9 cellular contexts compared by ENCODE assay signal in the genomic region with DNA sequence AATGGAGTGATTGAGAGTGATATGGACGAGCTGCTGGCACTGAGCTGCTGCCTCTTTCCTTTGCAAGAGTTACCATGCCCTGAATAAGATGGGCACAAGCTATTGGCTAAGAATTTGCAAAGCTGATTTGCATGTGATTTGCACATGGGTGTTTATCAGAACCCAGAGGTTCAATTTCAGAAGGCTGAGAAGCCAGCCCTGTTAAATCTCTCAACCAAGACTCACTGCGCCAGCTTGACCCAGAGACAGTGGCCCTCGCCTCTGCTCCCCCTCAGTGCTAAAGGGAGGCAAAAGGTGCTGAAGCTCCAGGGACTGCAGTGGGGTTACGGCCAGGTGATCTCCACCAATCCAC. TPM values are rescaled to one million over a fixed set of nuclear protein-coding genes. Genes with fewer than 3 reads are reported as not detected.
DNase-seq lines count a peak whose midpoint lies in the region; TF ChIP-seq lines count a peak whose summit lies in the region.
"Had no signal": no experiment of that assay in that cellular context is flagged by ENCODE, and none has a peak within 500 bp of the region (broad histone marks: within the 10 kb centered on the region; RNA-seq: fewer than 3 reads in every experiment).

No MANE protein-coding gene starts in this region.

- H3K9ac ChIP-seq in mammary epithelial cell (ENCODE audit: insufficient read depth, low read length), result no peak overlapping the region
- H3K9ac ChIP-seq: SK-N-SH had no signal

- 84% methylated on average over 3 of the region's 4 CpGs for WGBS in mammary epithelial cell (ENCODE audit: low coverage, missing lambda C conversion rate)
- 75% methylated on average over 4 of the region's 4 CpGs; no CpG with 5 or more reads in 1 of the 2 donors for WGBS in transverse colon (ENCODE audit: low coverage in 1 of 2), 2 donors

- H3K27me3 ChIP-seq in mammary epithelial cell (ENCODE audit: insufficient read depth, low read length), result no peaks in the 10 kb centered on the region
- H3K27me3 ChIP-seq in transverse colon, result no peaks in the 10 kb centered on the region

- H3K27me3 Mint-ChIP-seq in MCF 10A (ENCODE audit: insufficient read depth, unreplicated experiment) (peaks cover 4% of the 10 kb centered on the region), immature natural killer cell (ENCODE audit: low read depth in 3 of 3) (peaks cover 12 to 21% (median 19%) of the 10 kb centered on the region in 3 donors)
- no peaks in the 10 kb centered on the region for H3K27me3 Mint-ChIP-seq in T-helper 1 cell treated with Interleukin-12 subunit alpha and Interleukin-12 subunit beta and Interleukin-4 antibody, amounts not matched to agents 30 μg/mL and 1 μg/mL, for 36 hours (ENCODE audit: low read depth)

- H3K4me2 ChIP-seq in mammary epithelial cell (ENCODE audit: insufficient read depth, low read depth, low read length), result no peak overlapping the region
- H3K4me2 ChIP-seq: SK-N-SH had no signal

- H3K4me1 ChIP-seq in mammary epithelial cell (ENCODE audit: insufficient read depth, low read length) (peaks cover 19% of the 10 kb centered on the region), transverse colon (peaks cover 7 to 46% (median 19%) of the 10 kb centered on the region in 4 donors)

- H3K9me3 ChIP-seq in mammary epithelial cell (replicated peaks; ENCODE audit: insufficient read depth, low read length) (no peaks in the 10 kb centered on the region), transverse colon (no peaks in the 10 kb centered on the region)
- H3K9me3 ChIP-seq: SK-N-SH had no signal

- TF ChIP-seq EP300 in transverse colon (IDR thresholded peaks at IDR 0.05; ENCODE audit: low read depth), result no peak

- H4K20me1 ChIP-seq in mammary epithelial cell (ENCODE audit: insufficient read depth, low read length), result no peaks in the 10 kb centered on the region

- dilution Hi-C loops in mammary epithelial cell (cut with HindIII; ENCODE audit: low sequenced_read_pairs), result no loop called here

- in situ Hi-C loops in mammary epithelial cell (cut with MboI; ENCODE audit: low sequenced_read_pairs in 2 of 2), result no loop called here
- in situ Hi-C loops in transverse colon (cut with MboI; ENCODE audit: low pct_ligation_motif_present in 1 of 4, low pct_unique_long_range_greater_than_20kb in 1 of 4, low sequenced_read_pairs in 3 of 4), result loop anchor here in 1 of 4 donors (25.0 kb wide), 2 partner anchors 138 to 963 kb away; a partner anchor contains a TSS

- H3K27ac ChIP-seq in mammary epithelial cell (ENCODE audit: insufficient read depth, low read depth, low read length) (no peak overlapping the region), transverse colon (peak overlapping the region; percentile 96 to 99 (median 98))

- no TSS peak for BruUV-seq in MCF 10A (replicated peaks; lab: Mats Ljungman, UMichigan)
- no TSS peak for BruUV-seq in mammary epithelial cell (replicated peaks; lab: Mats Ljungman, UMichigan)

- H3K36me3 ChIP-seq in mammary epithelial cell (ENCODE audit: insufficient read depth, low read length), result no peaks in the 10 kb centered on the region
- no peaks in the 10 kb centered on the region for H3K36me3 ChIP-seq in transverse colon

- H3K27ac Mint-ChIP-seq in MCF 10A (ENCODE audit: low read depth, unreplicated experiment) (no peak overlapping the region), immature natural killer cell (peak overlapping the region; percentile 92 to 98 (median 97))
- peak overlapping the region; percentile 93 for H3K27ac Mint-ChIP-seq in T-helper 1 cell treated with Interleukin-12 subunit alpha and Interleukin-12 subunit beta and Interleukin-4 antibody, amounts not matched to agents 30 μg/mL and 1 μg/mL, for 36 hours

- POLR2A ChIA-PET in MCF 10A (lab: Yijun Ruan, JAX), result interaction anchor here (0.9 to 1.2 kb wide), 2 partner anchors 25 to 46 kb away, joined by 3 read pairs; a partner anchor contains a TSS

- H3K9me3 Mint-ChIP-seq in MCF 10A (ENCODE audit: unreplicated experiment) (no peaks in the 10 kb centered on the region), immature natural killer cell (peaks cover 0 to 1% (median 0%) of the 10 kb centered on the region in 6 donors)
- H3K9me3 Mint-ChIP-seq in T-helper 1 cell treated with Interleukin-12 subunit alpha and Interleukin-12 subunit beta and Interleukin-4 antibody, amounts not matched to agents 30 μg/mL and 1 μg/mL, for 36 hours, result no peaks in the 10 kb centered on the region

- H3K79me2 ChIP-seq in mammary epithelial cell (ENCODE audit: insufficient read depth, low read length), result no peaks in the 10 kb centered on the region

- intact Hi-C loops in MCF 10A (cut with micrococcal nuclease) (no loop called here), mammary epithelial cell (cut with micrococcal nuclease) (no loop called here), transverse colon (cut with DNase I; ENCODE audit: low total_unique reads) (no loop called here)

- no peak overlapping the region for H2AFZ ChIP-seq in mammary epithelial cell (ENCODE audit: low read depth, low read length)

- TF ChIP-seq POLR2A in transverse colon (IDR thresholded peaks at IDR 0.05), result no peak

- H3K4me1 Mint-ChIP-seq in MCF 10A (ENCODE audit: insufficient read depth, unreplicated experiment) (peaks cover 9% of the 10 kb centered on the region), immature natural killer cell (peaks cover 67 to 68% of the 10 kb centered on the region in 2 donors)
- peaks cover 23% of the 10 kb centered on the region for H3K4me1 Mint-ChIP-seq in T-helper 1 cell treated with Interleukin-12 subunit alpha and Interleukin-12 subunit beta and Interleukin-4 antibody, amounts not matched to agents 30 μg/mL and 1 μg/mL, for 36 hours (ENCODE audit: low read depth)

- TF ChIP-seq CTCF in MCF 10A (IDR thresholded peaks at IDR 0.05; ENCODE audit: unreplicated experiment) (no peak), mammary epithelial cell (conservative IDR thresholded peaks at IDR 0.05 in 1 of 2, IDR thresholded peaks at IDR 0.05 in 1 of 2; ENCODE audit: extremely low read depth in 1 of 2, insufficient read depth in 1 of 2, low read depth in 1 of 2, low read length in 2 of 2) (no peak), transverse colon (IDR thresholded peaks at IDR 0.05) (no peak)

- DNase-seq in MCF 10A (ENCODE audit: unreplicated experiment), result no peak
- no peak for DNase-seq in mammary epithelial cell
- DNase-seq in immature natural killer cell, result peak in 1 of 3 donors; percentile 34
- no peak for DNase-seq in transverse colon
- DNase-seq in stimulated activated naive CD4-positive, alpha-beta T cell treated with Interleukin-2 at 50 U/mL for 16 hours (lab: John Stamatoyannopoulos, UW), result no peak
- DNase-seq in nucleus accumbens (lab: John Stamatoyannopoulos, UW), result no peak
- no peak for DNase-seq in NCI-H2107 treated with DMSO at 0.1 percent for 48 hours (lab: John Stamatoyannopoulos, UW; ENCODE audit: unreplicated experiment)
- DNase-seq: SK-N-SH had no signal

- peaks cover under 1% of the 10 kb centered on the region for H3K36me3 Mint-ChIP-seq in MCF 10A (ENCODE audit: insufficient read depth, unreplicated experiment)
- H3K36me3 Mint-ChIP-seq in T-helper 1 cell treated with Interleukin-12 subunit alpha and Interleukin-12 subunit beta and Interleukin-4 antibody, amounts not matched to agents 30 μg/mL and 1 μg/mL, for 36 hours (ENCODE audit: low read depth), result peaks cover 20% of the 10 kb centered on the region
- peaks cover 0 to 3% (median 0%) of the 10 kb centered on the region in 3 donors for H3K36me3 Mint-ChIP-seq in immature natural killer cell

- H3K4me3 ChIP-seq in mammary epithelial cell (replicated peaks in 1 of 3; ENCODE audit: insufficient read depth in 1 of 3, low read depth in 2 of 3, low read length in 3 of 3) (no peak overlapping the region), transverse colon (peak overlapping the region in 3 of 4 donors; percentile 53 to 63 (median 53))

- CTCF ChIA-PET in MCF 10A (lab: Yijun Ruan, JAX) (interaction anchor here (0.6 to 3.1 kb wide), 3 partner anchors 22 to 56 kb away, joined by 3 to 19 read pairs (median 3); no protein-coding TSS in a partner anchor), mammary epithelial cell (lab: Charles Lee; ENCODE audit: low non-redundant PET) (no interaction called here)

- H3K4me3 Mint-ChIP-seq in MCF 10A (ENCODE audit: unreplicated experiment) (peak overlapping the region; percentile 11), immature natural killer cell (peak overlapping the region; percentile 89 to 94 (median 93))
- H3K4me3 Mint-ChIP-seq in T-helper 1 cell treated with Interleukin-12 subunit alpha and Interleukin-12 subunit beta and Interleukin-4 antibody, amounts not matched to agents 30 μg/mL and 1 μg/mL, for 36 hours, result peak overlapping the region; percentile 96

RNA-seq across cellular contexts. Expression of a gene that starts 0.7 kb away (rescaled TPM):
- total RNA-seq in MCF 10A (2022) (2.3 and 2.6 TPM in 2 replicates), mammary epithelial cell (1 to 10 TPM; 1.3 to 2.3 TPM), transverse colon (10 to 100 TPM; 44.9 to 52.4 (median 49.9) TPM)
- polyA plus RNA-seq in mammary epithelial cell (0.66 TPM), immature natural killer cell (100 to 1,000 TPM in 1 of 3 donors, 10 to 100 TPM in 2; 54.6 to 122 (median 75.7) TPM)
- 3.4 TPM for polyA minus RNA-seq in mammary epithelial cell

RNA-seq across cellular contexts. Expression of a gene that starts 9.5 kb away (rescaled TPM):
- total RNA-seq in MCF 10A (2022) (166 and 196 TPM in 2 replicates), mammary epithelial cell (100 to 1,000 TPM in 1 of 2 donors, 10 to 100 TPM in 1; 90.4 to 115 TPM), transverse colon (10 to 100 TPM; 29.9 to 57.2 (median 47.4) TPM)
- polyA plus RNA-seq in mammary epithelial cell (193 TPM), immature natural killer cell (100 to 1,000 TPM in 2 of 3 donors, 10 to 100 TPM in 1; 70.6 to 126 (median 104) TPM)
- polyA minus RNA-seq in mammary epithelial cell, result 94.6 TPM

RNA-seq across cellular contexts. Expression of a gene that starts 19.1 kb away (rescaled TPM):
- total RNA-seq in MCF 10A (2022) (0.23 TPM in 1 of 2 replicates, not detected in the other), mammary epithelial cell (not detected), transverse colon (10 to 100 TPM in 1 of 4 donors, 1 to 10 TPM in 2, not detected in 1; 4.6 to 13.1 (median 7.2) TPM)
- polyA plus RNA-seq in mammary epithelial cell (not detected), immature natural killer cell (1 to 10 TPM in 1 of 3 donors, under 1 TPM in 1, not detected in 1; 0.93 to 3.1 TPM)
- not detected for polyA minus RNA-seq in mammary epithelial cell

RNA-seq across cellular contexts. Expression of a gene that starts 20.9 kb away (rescaled TPM):
- total RNA-seq in MCF 10A (2022), result not detected in 2 replicates
- total RNA-seq in mammary epithelial cell, result not detected
- polyA plus RNA-seq in mammary epithelial cell, result not detected
- polyA minus RNA-seq in mammary epithelial cell, result not detected
- polyA plus RNA-seq in immature natural killer cell, result not detected
- 10 to 100 TPM in 1 of 4 donors, 1 to 10 TPM in 1, under 1 TPM in 1, not detected in 1; 0.41 to 72.2 (median 9.8) TPM for total RNA-seq in transverse colon
- polyA plus RNA-seq: SK-N-SH had no signal

RNA-seq across cellular contexts. Expression of a gene that starts 39.4 kb away (rescaled TPM):
- total RNA-seq in MCF 10A (2022) (20.7 and 41.0 TPM in 2 replicates), mammary epithelial cell (10 to 100 TPM; 46.2 to 96.4 TPM), transverse colon (1 to 10 TPM; 5.2 to 7.1 (median 6.1) TPM)
- polyA plus RNA-seq in mammary epithelial cell (36.5 TPM), immature natural killer cell (not detected)
- polyA minus RNA-seq in mammary epithelial cell, result 122 TPM

Comparison
In these comparisons a context has a peak if more than half of its experiments do, and no peak if none do; other contexts are left out.
1. H3K4me3 Mint-ChIP-seq: peak in every context shown above with its lines; median percentile 96 in T-helper 1 cell treated with Interleukin-12 subunit alpha and Interleukin-12 subunit beta and Interleukin-4 antibody, amounts not matched to agents 30 μg/mL and 1 μg/mL, for 36 hours; 93 in immature natural killer cell; 11 in MCF 10A.
2. H3K4me3 ChIP-seq: peak in transverse colon (3 of 4); none in mammary epithelial cell (0 of 3).
3. RNA of a gene that starts 0.7 kb away (total RNA-seq): 44.9 to 52.4 TPM in transverse colon; 1.3 to 2.3 TPM in mammary epithelial cell and 2.3 to 2.6 TPM in MCF 10A; every median in the first group is over 10 times any median in the second.